ENCODE assay signal across 16 cellular contexts in genomic region chr3:11953778-11954177, GRCh38. TPM values are rescaled to one million over a fixed set of nuclear protein-coding genes. Genes with fewer than 3 reads are reported as not detected.
DNase-seq lines count a peak whose midpoint lies in the region; ATAC-seq and TF ChIP-seq lines count a peak whose summit lies in the region.
"Had no signal": no experiment of that assay in that cellular context is flagged by ENCODE, and none has a peak within 500 bp of the region (broad histone marks: within the 10 kb centered on the region; RNA-seq: fewer than 3 reads in every experiment).

No MANE protein-coding gene starts in this region.

- TF ChIP-seq CTCF in nephron (IDR thresholded peaks at IDR 0.05; ENCODE audit: unreplicated experiment in 3 of 3): no peak
- no peak for TF ChIP-seq CTCF in prostate gland (IDR thresholded peaks at IDR 0.05)

- no peak for TF ChIP-seq POLR2A in prostate gland (IDR thresholded peaks at IDR 0.05)

- H3K9me3 ChIP-seq in prostate gland: no peaks in the 10 kb centered on the region
- H3K9me3 ChIP-seq: MG63 had no signal

- no peak overlapping the region for H3K4me3 ChIP-seq in prostate gland
- H3K4me3 ChIP-seq: BLaER1 treated with 17β-estradiol and CSF1 and Interleukin-3, amounts not matched to agents 10 nM and 100 nM; MG63; SK-N-MC had no signal

- H3K4me1 Mint-ChIP-seq in nephron: peaks cover 44% of the 10 kb centered on the region

- H3K4me1 ChIP-seq in prostate gland (replicated peaks): no peaks in the 10 kb centered on the region
- H3K4me1 ChIP-seq: BLaER1 treated with 17β-estradiol and CSF1 and Interleukin-3, amounts not matched to agents 10 nM and 100 nM had no signal

- H3K27me3 ChIP-seq in prostate gland (replicated peaks; ENCODE audit: insufficient read depth): no peaks in the 10 kb centered on the region
- H3K27me3 ChIP-seq: BLaER1 treated with 17β-estradiol and CSF1 and Interleukin-3, amounts not matched to agents 10 nM and 100 nM; MG63 had no signal

- DNase-seq in activated CD8-positive, alpha-beta memory T cell treated with anti-CD3 and anti-CD28 coated beads for 24 hours: peak; percentile 9
- DNase-seq in activated CD8-positive, alpha-beta memory T cell treated with anti-CD3 and anti-CD28 coated beads, Interleukin-2, amount 50 U/mL, for 48 hours: no peak
- DNase-seq in SW480 (ENCODE audit: low spot score): peak; percentile 37
- DNase-seq in effector CD8-positive, alpha-beta T cell (lab: John Stamatoyannopoulos, UW): no peak
- no peak for DNase-seq in prostate gland (ENCODE audit: low spot score)
- DNase-seq: CD8-positive, alpha-beta T cell; GOT3; HCEC 1CT; MG63 had no signal

- no peak overlapping the region for H3K27ac ChIP-seq in prostate gland
- H3K27ac ChIP-seq: BLaER1 treated with 17β-estradiol and CSF1 and Interleukin-3, amounts not matched to agents 10 nM and 100 nM; RWPE1; SK-N-MC had no signal

- intact Hi-C loops in prostate gland (cut with DNase I): no loop called here

- H3K36me3 Mint-ChIP-seq in nephron (ENCODE audit: low read depth): no peaks in the 10 kb centered on the region
- H3K36me3 Mint-ChIP-seq: CD8-positive, alpha-beta T cell had no signal

- 40% methylated on average over 6 of the region's 6 CpGs for WGBS in prostate gland

- no peaks in the 10 kb centered on the region for H3K9me3 Mint-ChIP-seq in nephron
- H3K9me3 Mint-ChIP-seq: CD8-positive, alpha-beta T cell had no signal

- H3K27ac Mint-ChIP-seq in nephron: peak overlapping the region; percentile 20 to 79 (median 69)
- H3K27ac Mint-ChIP-seq: CD8-positive, alpha-beta T cell had no signal

- H3K27me3 Mint-ChIP-seq in nephron (ENCODE audit: low read depth): peaks cover 6% of the 10 kb centered on the region

- no peak for ATAC-seq in GM19351 (IDR thresholded peaks at IDR 0.05; ENCODE audit: unreplicated experiment)
- ATAC-seq: CD8-positive, alpha-beta T cell had no signal

- H3K4me3 Mint-ChIP-seq in nephron: no peak overlapping the region
- H3K4me3 Mint-ChIP-seq: CD8-positive, alpha-beta T cell had no signal

- no peaks in the 10 kb centered on the region for H3K36me3 ChIP-seq in prostate gland
- H3K36me3 ChIP-seq: BLaER1 treated with 17β-estradiol and CSF1 and Interleukin-3, amounts not matched to agents 10 nM and 100 nM; MG63 had no signal

RNA-seq across cellular contexts. Expression of gene SYN2, which starts 50.4 kb away (rescaled TPM):
- 10 to 100 TPM in 1 of 2 donors, 1 to 10 TPM in 1; 3.0 to 13.2 TPM for total RNA-seq in prostate gland
- total RNA-seq: CD8-positive, alpha-beta T cell; LHCN-M2; NCI-H460 had no signal

Comparison
In these comparisons a context has a peak if more than half of its experiments do, and no peak if none do; other contexts are left out.
1. DNase-seq: peak in activated CD8-positive, alpha-beta memory T cell treated with anti-CD3 and anti-CD28 coated beads for 24 hours (single experiment) and SW480 (single experiment); none in activated CD8-positive, alpha-beta memory T cell treated with anti-CD3 and anti-CD28 coated beads, Interleukin-2, amount 50 U/mL, for 48 hours (single experiment), effector CD8-positive, alpha-beta T cell (single experiment) and prostate gland (single experiment).